ENCODE assay signal across 7 cellular contexts in the genomic region with DNA sequence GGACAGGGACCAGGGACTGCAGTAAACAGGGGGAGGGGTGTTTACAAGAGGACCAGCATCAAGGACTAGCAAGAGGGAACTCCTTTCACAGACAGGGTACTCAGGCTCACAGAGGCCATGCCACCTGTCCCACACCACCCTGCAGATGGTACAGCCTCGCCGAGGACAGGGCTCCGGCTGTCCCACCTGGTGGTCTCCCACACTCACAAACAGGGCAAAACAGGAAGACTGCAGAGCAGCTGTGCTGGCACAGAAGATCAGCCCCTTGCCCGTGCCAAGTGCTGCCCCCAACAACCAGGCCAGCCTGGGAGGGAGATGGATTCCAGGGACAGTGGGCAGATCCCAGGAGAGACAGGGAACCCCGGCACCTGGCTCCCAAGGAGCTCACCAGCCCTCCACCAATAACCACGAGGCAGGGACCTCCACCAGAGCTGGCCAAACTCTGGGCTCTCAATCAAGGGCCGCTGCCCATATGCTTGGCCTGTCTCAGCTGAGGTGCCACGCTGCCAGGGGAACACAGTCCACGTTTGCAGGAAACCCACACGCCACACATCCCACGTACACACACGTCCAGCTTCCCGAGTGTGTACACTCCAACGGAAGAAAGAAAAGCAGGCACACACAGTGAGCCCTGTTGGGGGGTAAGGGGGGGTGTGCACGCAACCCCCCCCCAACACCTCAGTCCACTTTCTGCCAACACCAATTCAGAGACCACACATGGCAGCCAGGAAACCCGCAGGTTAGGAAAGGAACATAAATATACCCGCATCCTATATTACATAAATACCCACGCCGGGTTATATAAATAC. TPM values are rescaled to one million over a fixed set of nuclear protein-coding genes. Genes with fewer than 3 reads are reported as not detected.
DNase-seq lines count a peak whose midpoint lies in the region; ATAC-seq and TF ChIP-seq lines count a peak whose summit lies in the region.

No MANE protein-coding gene starts in this region.

- intact Hi-C loops in Panc1 (cut with micrococcal nuclease; ENCODE audit: unreplicated experiment), result no loop called here

- no peaks in the 10 kb centered on the region for H3K27me3 ChIP-seq in HAP-1 (ENCODE audit: low read depth)
- no peaks in the 10 kb centered on the region for H3K27me3 ChIP-seq in Panc1 (ENCODE audit: control insufficient read depth, insufficient read depth, low read length)
- H3K27me3 ChIP-seq in ectodermal cell (ENCODE audit: control insufficient read depth, insufficient read depth, low read length, poor library complexity, severe bottlenecking), result no peaks in the 10 kb centered on the region

- CTCF ChIA-PET in Panc1 (lab: Charles Lee), result interaction anchor here (0.6 to 0.9 kb wide), 2 partner anchors 10 to 12 kb away, joined by 7 to 8 read pairs; no protein-coding TSS in a partner anchor

- peak overlapping the region; percentile 79 to 94 (median 89) for H3K4me3 Mint-ChIP-seq in naive thymus-derived CD8-positive, alpha-beta T cell

- POLR2A ChIA-PET in Panc1 (lab: Charles Lee), result no interaction called here
- POLR2A ChIA-PET in naive thymus-derived CD8-positive, alpha-beta T cell (lab: Charles Lee), result interaction anchor here (0.6 to 1.3 kb wide), 3 partner anchors 19 to 263 kb away, joined by 3 to 7 read pairs (median 4); no protein-coding TSS in a partner anchor

- no peaks in the 10 kb centered on the region for H3K27me3 Mint-ChIP-seq in naive thymus-derived CD8-positive, alpha-beta T cell

- in situ Hi-C loops in HAP-1 (cut with MboI; ENCODE audit: low sequenced_read_pairs) (no loop called here), Panc1 (cut with HindIII; ENCODE audit: low pct_unique_long_range_greater_than_20kb, low sequenced_read_pairs) (no loop called here)

- H3K36me3 ChIP-seq in HAP-1 (replicated peaks) (peaks cover 43% of the 10 kb centered on the region), Panc1 (ENCODE audit: control insufficient read depth, insufficient read depth, low read length) (peaks cover 5% of the 10 kb centered on the region), ectodermal cell (ENCODE audit: control insufficient read depth, insufficient read depth, low read length) (peaks cover 19% of the 10 kb centered on the region)

- H3K4me1 ChIP-seq in HAP-1, result peaks cover 30% of the 10 kb centered on the region
- H3K4me1 ChIP-seq in Panc1 (ENCODE audit: control insufficient read depth, insufficient read depth, low read length), result peaks cover 25% of the 10 kb centered on the region
- peaks cover 40% of the 10 kb centered on the region for H3K4me1 ChIP-seq in ectodermal cell (ENCODE audit: control insufficient read depth, insufficient read depth, low read length)

- H3K27ac ChIP-seq in Panc1 (ENCODE audit: low read length) (peak overlapping the region; percentile 81), ectodermal cell (ENCODE audit: insufficient read depth, low read depth, low read length, poor library complexity, severe bottlenecking) (peak overlapping the region; percentile 50)

- H3K9me3 Mint-ChIP-seq in naive thymus-derived CD8-positive, alpha-beta T cell, result no peaks in the 10 kb centered on the region

- 56 to 62% methylated on average over 19 of the region's 19 CpGs for WGBS in ectodermal cell, 2 experiments

- ATAC-seq in Panc1, result peak; percentile 7; the same call in 1 of the 2 replicates
- ATAC-seq in naive thymus-derived CD8-positive, alpha-beta T cell, result peak; percentile 23 to 27
- no peak for ATAC-seq in GM18861 (IDR thresholded peaks at IDR 0.05; ENCODE audit: unreplicated experiment)
- no peak for ATAC-seq in HG03457 (IDR thresholded peaks at IDR 0.05; ENCODE audit: unreplicated experiment)
- no peak for ATAC-seq in HG02885 (IDR thresholded peaks at IDR 0.05; ENCODE audit: poor library complexity, unreplicated experiment)

- H3K4me3 ChIP-seq in HAP-1, result peak overlapping the region; percentile 95
- H3K4me3 ChIP-seq in Panc1 (ENCODE audit: low read depth in 2 of 2, low read length in 2 of 2), result peak overlapping the region; percentile 73 to 91
- H3K4me3 ChIP-seq in ectodermal cell (ENCODE audit: insufficient read depth, low read depth, low read length), result peak overlapping the region; percentile 69

- H3K36me3 Mint-ChIP-seq in naive thymus-derived CD8-positive, alpha-beta T cell, result peaks cover 0 to 16% (median 0%) of the 10 kb centered on the region in 3 donors

- no peak for DNase-seq in HAP-1 (ENCODE audit: low spot score in 2 of 2)
- no peak for DNase-seq in Panc1 (ENCODE audit: low read depth, low spot score)
- peak in 5 of 10 donors; percentile 19 to 53 (median 35) for DNase-seq in naive thymus-derived CD8-positive, alpha-beta T cell

- BruUV-seq in Panc1 (replicated peaks; lab: Mats Ljungman, UMichigan), result no TSS peak

- H3K4me1 Mint-ChIP-seq in naive thymus-derived CD8-positive, alpha-beta T cell, result peaks cover 43 to 71% (median 69%) of the 10 kb centered on the region in 4 donors

- H3K9me3 ChIP-seq in HAP-1 (no peaks in the 10 kb centered on the region), Panc1 (ENCODE audit: control insufficient read depth, insufficient read depth, low read depth, low read length) (no peaks in the 10 kb centered on the region), ectodermal cell (ENCODE audit: control insufficient read depth, low read length) (no peaks in the 10 kb centered on the region)

- peak overlapping the region; percentile 92 to 99 (median 97) for H3K27ac Mint-ChIP-seq in naive thymus-derived CD8-positive, alpha-beta T cell

- TF ChIP-seq CTCF in Panc1 (IDR thresholded peaks at IDR 0.05), result no peak

RNA-seq across cellular contexts. Expression of a gene that starts 2.0 kb away (rescaled TPM):
- total RNA-seq in Panc1 (2021; ENCODE audit: unreplicated experiment), result 115 TPM
- 141 TPM for polyA plus RNA-seq in Panc1 (2012; ENCODE audit: insufficient read length)
- polyA plus RNA-seq in ectodermal cell (2013, experiment 1 of 4), result 175 TPM
- polyA plus RNA-seq in ectodermal cell (2013, experiment 2 of 4), result 173 TPM
- 122 TPM for polyA plus RNA-seq in ectodermal cell (2013, experiment 3 of 4)
- polyA plus RNA-seq in ectodermal cell (2013, experiment 4 of 4), result 140 TPM
- 100 to 1,000 TPM; 113 to 116 TPM for total RNA-seq in naive thymus-derived CD8-positive, alpha-beta T cell
- polyA plus RNA-seq in naive thymus-derived CD8-positive, alpha-beta T cell, result 10 to 100 TPM in 2 of 3 donors, 1 to 10 TPM in 1; 9.1 to 16.1 (median 15.0) TPM

RNA-seq across cellular contexts. Expression of a gene that starts 42.4 kb away (rescaled TPM):
- 54.2 TPM for total RNA-seq in Panc1 (2021; ENCODE audit: unreplicated experiment)
- polyA plus RNA-seq in Panc1 (2012; ENCODE audit: insufficient read length), result 60.0 TPM
- 56.9 TPM for polyA plus RNA-seq in ectodermal cell (2013, experiment 1 of 4)
- polyA plus RNA-seq in ectodermal cell (2013, experiment 2 of 4), result 57.9 TPM
- 47.7 TPM for polyA plus RNA-seq in ectodermal cell (2013, experiment 3 of 4)
- polyA plus RNA-seq in ectodermal cell (2013, experiment 4 of 4), result 51.7 TPM
- total RNA-seq in naive thymus-derived CD8-positive, alpha-beta T cell, result 10 to 100 TPM; 25.5 to 26.8 TPM
- 10 to 100 TPM in 1 of 3 donors, 1 to 10 TPM in 2; 5.1 to 13.0 (median 5.4) TPM for polyA plus RNA-seq in naive thymus-derived CD8-positive, alpha-beta T cell

Comparison
In these comparisons a context has a peak if more than half of its experiments do, and no peak if none do; other contexts are left out.
1. ATAC-seq: peak in Panc1 (single experiment) and naive thymus-derived CD8-positive, alpha-beta T cell (2 of 2); none in GM18861 (single experiment), HG03457 (single experiment) and HG02885 (single experiment).
2. Peak in every context shown above with its lines, with median percentiles within 50 percentile points of each other: H3K4me3 ChIP-seq.